ENCODE assay signal across 8 cellular contexts in genomic region chr7:47574473-47575328, GRCh38. TPM values are rescaled to one million over a fixed set of nuclear protein-coding genes. Genes with fewer than 3 reads are reported as not detected.
A peak's percentile ranks its signal among the peaks of the same experiment; 100 is the strongest.
DNase-seq lines count a peak whose midpoint lies in the region; ATAC-seq and TF ChIP-seq lines count a peak whose summit lies in the region.
"Had no signal": no experiment of that assay in that cellular context is flagged by ENCODE, and none has a peak within 500 bp of the region (broad histone marks: within the 10 kb centered on the region; RNA-seq: fewer than 3 reads in every experiment).

No MANE protein-coding gene starts in this region.

- POLR2A ChIA-PET in CD4-positive, alpha-beta T cell (lab: Charles Lee), result no interaction called here

- intact Hi-C loops in body of pancreas (cut with DNase I) (loop anchor here (10.0 kb wide), 1 partner anchor 100 kb away; no protein-coding TSS in a partner anchor), spleen (cut with DNase I; ENCODE audit: low total_unique reads) (loop anchor here (10.0 kb wide), 1 partner anchor 120 kb away; no protein-coding TSS in a partner anchor), left cardiac atrium (cut with DNase I) (loop anchor here (5.0 to 10.0 kb wide), 2 partner anchors 127 to 130 kb away; no protein-coding TSS in a partner anchor)
- intact Hi-C loops in CD4-positive, alpha-beta T cell (cut with DNase I, micrococcal nuclease), result no loop called here

- H3K9me3 Mint-ChIP-seq in CD4-positive, alpha-beta T cell, result no peaks in the 10 kb centered on the region
- no peaks in the 10 kb centered on the region for H3K9me3 Mint-ChIP-seq in activated T-helper 17 cell treated with anti-CD3 and anti-CD28 coated beads, Interleukin-2, amount 50 U/mL, for 72 hours
- H3K9me3 Mint-ChIP-seq: T-cell had no signal

- H3K4me1 Mint-ChIP-seq in CD4-positive, alpha-beta T cell (ENCODE audit: low read depth), result no peaks in the 10 kb centered on the region
- H3K4me1 Mint-ChIP-seq in activated T-helper 17 cell treated with anti-CD3 and anti-CD28 coated beads, Interleukin-2, amount 50 U/mL, for 72 hours, result no peaks in the 10 kb centered on the region

- CTCF ChIA-PET in CD4-positive, alpha-beta T cell (lab: Charles Lee), result no interaction called here

- H3K4me1 ChIP-seq in body of pancreas (peaks cover 100% of the 10 kb centered on the region), spleen (peaks cover 73 to 100% (median 100%) of the 10 kb centered on the region in 6 donors)

- no peaks in the 10 kb centered on the region for H3K36me3 ChIP-seq in body of pancreas (replicated peaks in 1 of 2; ENCODE audit: insufficient read depth in 1 of 2, low read depth in 2 of 2)
- peaks cover 0 to 10% (median 0%) of the 10 kb centered on the region in 6 donors for H3K36me3 ChIP-seq in spleen

- H3K4me3 Mint-ChIP-seq in CD4-positive, alpha-beta T cell, result no peak overlapping the region
- H3K4me3 Mint-ChIP-seq in activated T-helper 17 cell treated with anti-CD3 and anti-CD28 coated beads, Interleukin-2, amount 50 U/mL, for 72 hours, result no peak overlapping the region
- H3K4me3 Mint-ChIP-seq: T-cell had no signal

- peaks cover 25% of the 10 kb centered on the region for H3K27me3 Mint-ChIP-seq in CD4-positive, alpha-beta T cell
- peaks cover 6% of the 10 kb centered on the region for H3K27me3 Mint-ChIP-seq in activated T-helper 17 cell treated with anti-CD3 and anti-CD28 coated beads, Interleukin-2, amount 50 U/mL, for 72 hours

- WGBS in body of pancreas, 2 donors, result 23 to 35% methylated on average over 11 of the region's 11 CpGs
- WGBS in spleen, 5 donors, result 25 to 31% (median 26%) methylated on average over 11 of the region's 11 CpGs

- no peak for TF ChIP-seq CTCF in body of pancreas (IDR thresholded peaks at IDR 0.05)
- no peak for TF ChIP-seq CTCF in spleen (IDR thresholded peaks at IDR 0.05 in 8 of 11, conservative IDR thresholded peaks at IDR 0.05 in 3 of 11)
- no peak for TF ChIP-seq CTCF in CD4-positive, alpha-beta T cell (IDR thresholded peaks at IDR 0.05)

- H3K36me3 Mint-ChIP-seq in CD4-positive, alpha-beta T cell (ENCODE audit: low read depth), result no peaks in the 10 kb centered on the region
- no peaks in the 10 kb centered on the region for H3K36me3 Mint-ChIP-seq in activated T-helper 17 cell treated with anti-CD3 and anti-CD28 coated beads, Interleukin-2, amount 50 U/mL, for 72 hours (ENCODE audit: low read depth)
- H3K36me3 Mint-ChIP-seq: T-cell had no signal

- ATAC-seq in GM21367 (IDR thresholded peaks at IDR 0.05; ENCODE audit: unreplicated experiment), result peak; percentile 83
- ATAC-seq in HG03342 (IDR thresholded peaks at IDR 0.05; ENCODE audit: unreplicated experiment), result peak; percentile 92
- no peak for ATAC-seq in body of pancreas
- ATAC-seq in CD4-positive, alpha-beta T cell (ENCODE audit: poor library complexity), result no peak
- ATAC-seq in left cardiac atrium, result no peak
- ATAC-seq in activated T-helper 17 cell treated with anti-CD3 and anti-CD28 coated beads, Interleukin-2, amount 50 U/mL, for 72 hours (replicated peaks), result no peak
- ATAC-seq: T-cell had no signal

- no peaks in the 10 kb centered on the region for H3K9me3 ChIP-seq in body of pancreas
- no peaks in the 10 kb centered on the region for H3K9me3 ChIP-seq in spleen
- no peaks in the 10 kb centered on the region for H3K9me3 ChIP-seq in CD4-positive, alpha-beta T cell (ENCODE audit: control insufficient read depth, low read length)

- no peak overlapping the region for H3K4me3 ChIP-seq in body of pancreas
- H3K4me3 ChIP-seq in spleen, result peak overlapping the region in 1 of 8 donors; percentile 47

- H3K27ac Mint-ChIP-seq in CD4-positive, alpha-beta T cell, result no peak overlapping the region
- no peak overlapping the region for H3K27ac Mint-ChIP-seq in activated T-helper 17 cell treated with anti-CD3 and anti-CD28 coated beads, Interleukin-2, amount 50 U/mL, for 72 hours
- H3K27ac Mint-ChIP-seq: T-cell had no signal

- H3K27ac ChIP-seq in body of pancreas (peak overlapping the region; percentile 63 to 95 (median 92)), spleen (peak overlapping the region in 7 of 8 donors; percentile 53 to 93 (median 90))
- no peak overlapping the region for H3K27ac ChIP-seq in CD4-positive, alpha-beta T cell (ENCODE audit: low read depth, low read length)

- H3K27me3 ChIP-seq in body of pancreas (no peaks in the 10 kb centered on the region), spleen (replicated peaks in 1 of 7) (no peaks in the 10 kb centered on the region)
- no peaks in the 10 kb centered on the region for H3K27me3 ChIP-seq in CD4-positive, alpha-beta T cell (ENCODE audit: control insufficient read depth, insufficient read depth, low read length)

- DNase-seq in body of pancreas, result peak in 2 of 4 donors; percentile 39 to 70
- DNase-seq in spleen, result no peak
- DNase-seq in CD4-positive, alpha-beta T cell, result no peak
- no peak for DNase-seq in left cardiac atrium

- TF ChIP-seq POLR2A in body of pancreas (IDR thresholded peaks at IDR 0.05) (no peak), spleen (IDR thresholded peaks at IDR 0.05) (no peak)

RNA-seq across cellular contexts. Expression of gene TNS3, which starts 7.2 kb away (rescaled TPM):
- total RNA-seq in body of pancreas, result 100 to 1,000 TPM; 100 to 265 TPM
- total RNA-seq in spleen, result 100 to 1,000 TPM; 122 to 247 (median 152) TPM
- 10 to 100 TPM; 17.7 to 31.4 (median 20.9) TPM for polyA plus RNA-seq in spleen
- total RNA-seq in CD4-positive, alpha-beta T cell, result under 1 TPM; 0.16 to 0.47 TPM
- total RNA-seq in left cardiac atrium, result 10 to 100 TPM; 51.4 to 66.9 TPM
- under 1 TPM; 0.37 to 0.71 TPM for total RNA-seq in activated T-helper 17 cell treated with anti-CD3 and anti-CD28 coated beads, Interleukin-2, amount 50 U/mL, for 72 hours

Comparison
In these comparisons a context has a peak if more than half of its experiments do, and no peak if none do; other contexts are left out.
1. ATAC-seq: peak in GM21367 (single experiment) and HG03342 (single experiment); none in body of pancreas (single experiment), CD4-positive, alpha-beta T cell (single experiment), left cardiac atrium (0 of 2) and activated T-helper 17 cell treated with anti-CD3 and anti-CD28 coated beads, Interleukin-2, amount 50 U/mL, for 72 hours (single experiment).
2. RNA of gene TNS3, which starts 7.2 kb away (total RNA-seq): 100 to 265 TPM in body of pancreas, 122 to 247 TPM in spleen and 51.4 to 66.9 TPM in left cardiac atrium; 0.37 to 0.71 TPM in activated T-helper 17 cell treated with anti-CD3 and anti-CD28 coated beads, Interleukin-2, amount 50 U/mL, for 72 hours and 0.16 to 0.47 TPM in CD4-positive, alpha-beta T cell; every median in the first group is over 10 times any median in the second.
3. intact Hi-C loops: an anchor here in body of pancreas (10.0 kb wide), spleen (10.0 kb wide) and left cardiac atrium (5.0 to 10.0 kb wide); none called in CD4-positive, alpha-beta T cell.